Comparison of ENCODE assay signal across 10 cellular contexts in genomic region chr11:131504199-131504949, GRCh38.
DNase-seq lines count a peak whose midpoint lies in the region; ATAC-seq and TF ChIP-seq lines count a peak whose summit lies in the region.
"Had no signal": no experiment of that assay in that cellular context is flagged by ENCODE, and none has a peak within 500 bp of the region (broad histone marks: within the 10 kb centered on the region; RNA-seq: fewer than 3 reads in every experiment).

No MANE protein-coding gene starts in this region.

- H3K36me3 ChIP-seq in left ventricle myocardium inferior, result no peaks in the 10 kb centered on the region

- peaks cover 53% of the 10 kb centered on the region for H3K27me3 ChIP-seq in left ventricle myocardium inferior (ENCODE audit: low read depth)

- TF ChIP-seq CTCF in left ventricle myocardium inferior (IDR thresholded peaks at IDR 0.05; ENCODE audit: borderline replicate concordance), result peak; percentile 47
- TF ChIP-seq CTCF in retinal pigment epithelial cell (conservative IDR thresholded peaks at IDR 0.05; ENCODE audit: low read depth, low read length), result peak; percentile 37

- intact Hi-C loops in left ventricle myocardium inferior (cut with micrococcal nuclease), result no loop called here

- H3K4me1 ChIP-seq in left ventricle myocardium inferior, result no peaks in the 10 kb centered on the region

- no peak overlapping the region for H3K27ac ChIP-seq in left ventricle myocardium inferior (replicated peaks)
- H3K27ac ChIP-seq: 22Rv1 had no signal

- ATAC-seq in GM18511 (IDR thresholded peaks at IDR 0.05; ENCODE audit: unreplicated experiment), result no peak

- DNase-seq in DMS 273 (lab: John Stamatoyannopoulos, UW; ENCODE audit: unreplicated experiment), result peak; percentile 43
- no peak for DNase-seq in DMS 273 treated with DMSO at 0.1 percent for 48 hours (lab: John Stamatoyannopoulos, UW)
- DNase-seq in SW480 (ENCODE audit: low spot score), result peak; percentile 13
- no peak for DNase-seq in left ventricle myocardium inferior
- no peak for DNase-seq in retinal pigment epithelial cell (ENCODE audit: low read depth)
- no peak for DNase-seq in HPDE6-E6E7 (ENCODE audit: extremely low spot score)
- DNase-seq in activated CD8-positive, alpha-beta memory T cell treated with anti-CD3 and anti-CD28 coated beads, Interleukin-2, amount 50 U/mL, for 4 hours, result no peak
- DNase-seq: activated CD4-positive, alpha-beta memory T cell treated with anti-CD3 and anti-CD28 coated beads, Interleukin-2, amount 10 ng/mL, durations not matched to agents 7 days and 5 days had no signal

- no peaks in the 10 kb centered on the region for H3K9me3 ChIP-seq in left ventricle myocardium inferior (replicated peaks)

- no peak overlapping the region for H3K4me3 ChIP-seq in left ventricle myocardium inferior
- H3K4me3 ChIP-seq in retinal pigment epithelial cell (ENCODE audit: low read length), result no peak overlapping the region

Comparison
In these comparisons a context has a peak if more than half of its experiments do, and no peak if none do; other contexts are left out.
1. DNase-seq: peak in DMS 273 (single experiment) and SW480 (single experiment); none in DMS 273 treated with DMSO at 0.1 percent for 48 hours (single experiment), left ventricle myocardium inferior (single experiment), retinal pigment epithelial cell (single experiment), HPDE6-E6E7 (single experiment) and activated CD8-positive, alpha-beta memory T cell treated with anti-CD3 and anti-CD28 coated beads, Interleukin-2, amount 50 U/mL, for 4 hours (single experiment).